Comparison of ENCODE assay signal across 11 cellular contexts in the genomic region with DNA sequence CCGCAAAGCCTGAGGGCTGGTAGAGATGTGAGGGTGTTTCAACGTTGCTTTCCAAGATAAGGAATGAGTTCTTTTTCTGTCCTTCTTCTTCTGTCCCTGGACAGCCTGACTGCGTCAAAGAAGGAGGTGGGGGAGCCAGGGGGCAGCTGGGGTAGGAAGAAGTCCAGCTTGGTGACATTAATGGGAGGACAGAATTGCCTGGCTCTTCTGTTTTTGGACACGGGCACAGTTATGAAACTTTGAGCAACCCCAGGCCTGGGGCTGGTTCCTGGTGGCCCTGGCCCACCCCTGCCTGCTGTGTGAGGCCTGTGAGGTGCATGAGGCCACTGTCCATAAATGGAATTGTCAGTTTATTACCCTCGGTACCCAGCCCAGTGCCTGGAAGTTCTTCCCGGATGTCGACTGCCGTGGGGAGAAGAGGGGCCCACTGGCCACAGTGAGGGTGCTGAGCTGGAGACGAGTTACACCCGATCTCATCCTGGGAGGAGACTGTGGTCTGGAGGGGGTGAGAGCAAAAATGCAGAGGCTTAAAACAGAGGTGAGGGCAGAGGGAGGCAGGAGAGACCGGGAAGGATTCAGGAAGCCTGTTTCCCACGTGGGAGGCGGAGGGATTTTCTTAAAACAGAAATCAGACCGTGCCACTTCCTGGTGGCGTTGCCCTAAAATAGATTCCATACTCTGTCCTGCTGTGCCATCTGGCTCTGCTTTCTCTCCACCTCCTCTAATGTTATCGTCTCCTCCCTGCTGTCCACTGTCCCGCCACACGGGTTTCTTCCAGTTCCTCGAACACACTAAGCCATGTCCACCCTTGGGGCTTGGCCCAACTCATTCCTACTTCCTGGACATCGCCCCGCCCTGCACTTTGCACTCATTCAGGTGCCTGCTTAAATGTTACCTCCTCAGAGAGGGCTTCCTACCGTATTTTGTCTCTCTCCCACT. TPM values are rescaled to one million over a fixed set of nuclear protein-coding genes. Genes with fewer than 3 reads are reported as not detected.
A peak's percentile ranks its signal among the peaks of the same experiment; 100 is the strongest.
DNase-seq lines count a peak whose midpoint lies in the region; ATAC-seq and TF ChIP-seq lines count a peak whose summit lies in the region.
"Had no signal": no experiment of that assay in that cellular context is flagged by ENCODE, and none has a peak within 500 bp of the region (broad histone marks: within the 10 kb centered on the region; RNA-seq: fewer than 3 reads in every experiment).

No MANE protein-coding gene starts in this region.

- peak; percentile 71 for DNase-seq in DMS 273 (lab: John Stamatoyannopoulos, UW; ENCODE audit: unreplicated experiment)
- peak in 2 of 3 donors; percentile 69 for DNase-seq in Peyer's patch
- no peak for DNase-seq in heart right ventricle
- DNase-seq in NCI-H1436 treated with DMSO at 0.1 percent for 48 hours (lab: John Stamatoyannopoulos, UW), result no peak
- DNase-seq in HuH-7 (ENCODE audit: low spot score), result no peak
- no peak for DNase-seq in CD1c-positive myeloid dendritic cell (ENCODE audit: extremely low spot score)
- DNase-seq: activated effector memory CD4-positive, alpha-beta T cell treated with anti-CD3 and anti-CD28 coated beads, Interleukin-2, amount 50 U/mL, for 16 hours; DND-41 had no signal

- H3K27ac Mint-ChIP-seq in activated T-helper 17 cell treated with anti-CD3 and anti-CD28 coated beads, Interleukin-2, amount 50 U/mL, for 72 hours, result no peak overlapping the region
- H3K27ac Mint-ChIP-seq: WTC11 had no signal

- no peak overlapping the region for H3K4me3 Mint-ChIP-seq in activated T-helper 17 cell treated with anti-CD3 and anti-CD28 coated beads, Interleukin-2, amount 50 U/mL, for 72 hours
- H3K4me3 Mint-ChIP-seq: WTC11 had no signal

- no peaks in the 10 kb centered on the region for H3K36me3 ChIP-seq in Peyer's patch
- H3K36me3 ChIP-seq in heart right ventricle, result no peaks in the 10 kb centered on the region
- no peaks in the 10 kb centered on the region for H3K36me3 ChIP-seq in skeletal muscle tissue (ENCODE audit: control insufficient read depth in 3 of 3, insufficient read depth in 3 of 3, low read length in 3 of 3)

- H3K4me1 ChIP-seq in Peyer's patch, result peaks cover 0 to 36% (median 8%) of the 10 kb centered on the region in 4 donors
- H3K4me1 ChIP-seq in heart right ventricle, result peaks cover 0 to 27% (median 21%) of the 10 kb centered on the region in 9 donors
- peaks cover 22 to 25% (median 23%) of the 10 kb centered on the region in 3 donors for H3K4me1 ChIP-seq in skeletal muscle tissue (ENCODE audit: control insufficient read depth in 3 of 3, insufficient read depth in 3 of 3, low read length in 3 of 3)

- peak in 6 of 8 donors; percentile 13 to 75 (median 31) for ATAC-seq in heart right ventricle
- no peak for ATAC-seq in activated T-helper 17 cell treated with anti-CD3 and anti-CD28 coated beads, Interleukin-2, amount 50 U/mL, for 72 hours (replicated peaks)
- ATAC-seq: WTC11 had no signal

- H3K9ac ChIP-seq in skeletal muscle tissue (ENCODE audit: low read depth in 1 of 3, low read length in 3 of 3), result peak overlapping the region in 2 of 3 donors; percentile 40 to 46

- H3K27me3 ChIP-seq in Peyer's patch (no peaks in the 10 kb centered on the region), heart right ventricle (peaks cover 0 to 17% (median 0%) of the 10 kb centered on the region in 7 donors), skeletal muscle tissue (ENCODE audit: control insufficient read depth in 3 of 3, insufficient read depth in 3 of 3, low read length in 3 of 3) (peaks cover 0 to 8% (median 0%) of the 10 kb centered on the region in 3 donors)

- WGBS in heart right ventricle, 2 donors, result 39 to 41% methylated on average over 22 of the region's 22 CpGs

- TF ChIP-seq POLR2A in Peyer's patch (IDR thresholded peaks at IDR 0.05), result no peak

- peak overlapping the region; percentile 25 to 71 (median 52) for H3K27ac ChIP-seq in Peyer's patch
- peak overlapping the region in 8 of 10 donors; percentile 4 to 69 (median 48) for H3K27ac ChIP-seq in heart right ventricle
- peak overlapping the region; percentile 33 for H3K27ac ChIP-seq in skeletal muscle tissue (ENCODE audit: low read depth, low read length)

- H3K9me3 Mint-ChIP-seq in activated T-helper 17 cell treated with anti-CD3 and anti-CD28 coated beads, Interleukin-2, amount 50 U/mL, for 72 hours, result no peaks in the 10 kb centered on the region

- TF ChIP-seq CTCF in Peyer's patch (IDR thresholded peaks at IDR 0.05) (peak in 3 of 6 experiments; percentile 24 to 34 (median 26)), heart right ventricle (IDR thresholded peaks at IDR 0.05) (no peak)

- H3K4me3 ChIP-seq in Peyer's patch (no peak overlapping the region), heart right ventricle (no peak overlapping the region), skeletal muscle tissue (ENCODE audit: low read length in 3 of 3) (no peak overlapping the region)

- H3K9me3 ChIP-seq in Peyer's patch (no peaks in the 10 kb centered on the region), heart right ventricle (peaks cover 0 to 4% (median 0%) of the 10 kb centered on the region in 11 donors), skeletal muscle tissue (ENCODE audit: control insufficient read depth in 3 of 3, low read length in 3 of 3) (no peaks in the 10 kb centered on the region)

- no peaks in the 10 kb centered on the region for H3K4me1 Mint-ChIP-seq in activated T-helper 17 cell treated with anti-CD3 and anti-CD28 coated beads, Interleukin-2, amount 50 U/mL, for 72 hours

- intact Hi-C loops in heart right ventricle (cut with DNase I), result loop anchor here in 1 of 10 donors (5.0 kb wide), 1 partner anchor 56 kb away; no protein-coding TSS in a partner anchor

- peaks cover 18% of the 10 kb centered on the region for H3K27me3 Mint-ChIP-seq in activated T-helper 17 cell treated with anti-CD3 and anti-CD28 coated beads, Interleukin-2, amount 50 U/mL, for 72 hours

- no peaks in the 10 kb centered on the region for H3K36me3 Mint-ChIP-seq in activated T-helper 17 cell treated with anti-CD3 and anti-CD28 coated beads, Interleukin-2, amount 50 U/mL, for 72 hours (ENCODE audit: low read depth)
- H3K36me3 Mint-ChIP-seq: WTC11 had no signal

RNA-seq across cellular contexts. Expression of gene RASD2, which starts 59.7 kb away (rescaled TPM):
- 1 to 10 TPM; 2.7 to 5.8 (median 4.8) TPM for total RNA-seq in Peyer's patch
- 1 to 10 TPM; 1.4 to 9.9 (median 3.6) TPM for total RNA-seq in heart right ventricle
- polyA plus RNA-seq in heart right ventricle, result 1 to 10 TPM; 3.1 to 5.1 TPM
- 1.0 TPM for total RNA-seq in skeletal muscle tissue
- under 1 TPM in 1 of 2 donors, not detected in 1; 0.37 TPM for total RNA-seq in activated T-helper 17 cell treated with anti-CD3 and anti-CD28 coated beads, Interleukin-2, amount 50 U/mL, for 72 hours

Comparison
In these comparisons a context has a peak if more than half of its experiments do, and no peak if none do; other contexts are left out.
1. DNase-seq: peak in DMS 273 (single experiment) and Peyer's patch (2 of 3); none in heart right ventricle (0 of 2), NCI-H1436 treated with DMSO at 0.1 percent for 48 hours (single experiment), HuH-7 (single experiment) and CD1c-positive myeloid dendritic cell (single experiment).
2. Peak in every context shown above with its lines, with median percentiles within 50 percentile points of each other: H3K27ac ChIP-seq.